In the genomic region with DNA sequence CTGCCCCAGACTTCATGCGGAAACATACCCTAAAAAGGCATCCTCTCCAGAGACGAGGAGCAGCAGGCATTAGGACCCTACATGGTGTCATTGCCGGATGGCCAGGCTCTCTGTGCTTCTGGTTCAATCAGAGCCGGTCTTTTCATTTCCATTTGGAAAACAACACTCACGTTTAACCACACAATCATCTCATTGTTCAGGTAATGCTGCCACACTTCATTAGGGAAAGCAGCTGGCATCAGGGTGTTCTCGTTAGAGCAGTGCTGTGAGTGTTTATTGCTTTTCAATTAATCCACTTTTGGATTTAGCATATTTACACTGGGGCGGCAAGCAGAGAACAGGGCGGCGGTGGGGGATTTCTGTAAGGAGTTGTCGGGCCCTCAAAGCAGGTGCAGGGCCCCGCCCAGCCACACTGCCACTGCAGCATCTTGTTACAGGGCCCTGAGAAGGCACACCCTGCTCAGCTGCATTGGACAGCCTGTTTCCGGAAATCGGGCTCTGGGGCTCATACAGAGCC, we compare ENCODE assay signal across 11 cellular contexts.
DNase-seq lines count a peak whose midpoint lies in the region; ATAC-seq and TF ChIP-seq lines count a peak whose summit lies in the region.
"Had no signal": no experiment of that assay in that cellular context is flagged by ENCODE, and none has a peak within 500 bp of the region (broad histone marks: within the 10 kb centered on the region; RNA-seq: fewer than 3 reads in every experiment).

No MANE protein-coding gene starts in this region.

- H3K4me1 ChIP-seq in muscle layer of duodenum (ENCODE audit: control insufficient read depth in 1 of 2, insufficient read depth in 2 of 2, low read length in 2 of 2), result no peaks in the 10 kb centered on the region
- H3K4me1 ChIP-seq in right lobe of liver, result peaks cover 0 to 6% (median 1%) of the 10 kb centered on the region in 4 donors
- H3K4me1 ChIP-seq: uterus had no signal

- peak overlapping the region; percentile 70 for H3K27ac ChIP-seq in muscle layer of duodenum (ENCODE audit: low read length)
- no peak overlapping the region for H3K27ac ChIP-seq in right lobe of liver
- H3K27ac ChIP-seq: SJSA1, uterus had no signal

- peak overlapping the region; percentile 66 to 92 (median 85) for H3K27ac Mint-ChIP-seq in brain
- no peak overlapping the region for H3K27ac Mint-ChIP-seq in activated naive CD8-positive, alpha-beta T cell treated with anti-CD3 and anti-CD28 coated beads, Interleukin-2, amount 50 U/mL, for 24 hours
- H3K27ac Mint-ChIP-seq: activated CD4-positive, alpha-beta memory T cell treated with anti-CD3 and anti-CD28 coated beads, Interleukin-2, amount 10 ng/mL, durations not matched to agents 7 days and 5 days had no signal

- no peaks in the 10 kb centered on the region for H3K36me3 Mint-ChIP-seq in brain
- no peaks in the 10 kb centered on the region for H3K36me3 Mint-ChIP-seq in activated naive CD8-positive, alpha-beta T cell treated with anti-CD3 and anti-CD28 coated beads, Interleukin-2, amount 50 U/mL, for 24 hours (ENCODE audit: low read depth)

- intact Hi-C loops in right lobe of liver (cut with DNase I), result no loop called here

- H3K36me3 ChIP-seq in muscle layer of duodenum (ENCODE audit: control insufficient read depth in 1 of 2, insufficient read depth in 2 of 2, low read length in 2 of 2), result no peaks in the 10 kb centered on the region
- H3K36me3 ChIP-seq in right lobe of liver, result no peaks in the 10 kb centered on the region
- H3K36me3 ChIP-seq: SJSA1, uterus had no signal

- H3K9me3 ChIP-seq in muscle layer of duodenum (ENCODE audit: control insufficient read depth in 1 of 2, low read length in 2 of 2) (no peaks in the 10 kb centered on the region), right lobe of liver (no peaks in the 10 kb centered on the region)
- H3K9me3 ChIP-seq: uterus had no signal

- H3K4me3 Mint-ChIP-seq in brain, result peak overlapping the region; percentile 62 to 73 (median 70)
- H3K4me3 Mint-ChIP-seq in activated naive CD8-positive, alpha-beta T cell treated with anti-CD3 and anti-CD28 coated beads, Interleukin-2, amount 50 U/mL, for 24 hours, result no peak overlapping the region
- H3K4me3 Mint-ChIP-seq: activated CD4-positive, alpha-beta memory T cell treated with anti-CD3 and anti-CD28 coated beads, Interleukin-2, amount 10 ng/mL, durations not matched to agents 7 days and 5 days had no signal

- peaks cover 51% of the 10 kb centered on the region for H3K4me1 Mint-ChIP-seq in brain
- H3K4me1 Mint-ChIP-seq in activated naive CD8-positive, alpha-beta T cell treated with anti-CD3 and anti-CD28 coated beads, Interleukin-2, amount 50 U/mL, for 24 hours, result peaks cover 7% of the 10 kb centered on the region
- H3K4me1 Mint-ChIP-seq: activated CD4-positive, alpha-beta memory T cell treated with anti-CD3 and anti-CD28 coated beads, Interleukin-2, amount 10 ng/mL, durations not matched to agents 7 days and 5 days had no signal

- WGBS in right lobe of liver (ENCODE audit: insufficient coverage, low coverage, low lambda C conversion rate, missing lambda C conversion rate), result 67% methylated on average over 10 of the region's 13 CpGs

- TF ChIP-seq POLR2A in right lobe of liver (IDR thresholded peaks at IDR 0.05), result no peak

- H3K4me3 ChIP-seq in muscle layer of duodenum (ENCODE audit: low read depth in 1 of 2, low read length in 2 of 2) (no peak overlapping the region), right lobe of liver (no peak overlapping the region)
- H3K4me3 ChIP-seq: SJSA1, uterus had no signal

- peaks cover 13% of the 10 kb centered on the region for H3K27me3 Mint-ChIP-seq in brain
- peaks cover 7% of the 10 kb centered on the region for H3K27me3 Mint-ChIP-seq in activated naive CD8-positive, alpha-beta T cell treated with anti-CD3 and anti-CD28 coated beads, Interleukin-2, amount 50 U/mL, for 24 hours

- peaks cover 0 to 11% (median 7%) of the 10 kb centered on the region in 5 experiments for H3K9me3 Mint-ChIP-seq in brain
- H3K9me3 Mint-ChIP-seq in activated naive CD8-positive, alpha-beta T cell treated with anti-CD3 and anti-CD28 coated beads, Interleukin-2, amount 50 U/mL, for 24 hours, result peaks cover 5% of the 10 kb centered on the region
- H3K9me3 Mint-ChIP-seq: activated CD4-positive, alpha-beta memory T cell treated with anti-CD3 and anti-CD28 coated beads, Interleukin-2, amount 10 ng/mL, durations not matched to agents 7 days and 5 days had no signal

- H3K27me3 ChIP-seq in muscle layer of duodenum (ENCODE audit: low read depth, low read length) (no peaks in the 10 kb centered on the region), right lobe of liver (no peaks in the 10 kb centered on the region)
- H3K27me3 ChIP-seq: SJSA1, uterus had no signal

- no peak for TF ChIP-seq CTCF in brain (conservative IDR thresholded peaks at IDR 0.05)
- TF ChIP-seq CTCF in right lobe of liver (IDR thresholded peaks at IDR 0.05), result no peak

- ATAC-seq in right lobe of liver (no peak), GM18858 (IDR thresholded peaks at IDR 0.05; ENCODE audit: unreplicated experiment) (no peak), HG03432 (IDR thresholded peaks at IDR 0.05; ENCODE audit: unreplicated experiment) (no peak)
- ATAC-seq in activated naive CD8-positive, alpha-beta T cell treated with anti-CD3 and anti-CD28 coated beads, Interleukin-2, amount 50 U/mL, for 24 hours, result no peak

- peak; percentile 69 for DNase-seq in DMS53 (lab: John Stamatoyannopoulos, UW)
- DNase-seq in NCI-H2081 treated with DMSO at 0.1 percent for 48 hours (lab: John Stamatoyannopoulos, UW), result peak; percentile 77
- no peak for DNase-seq in right lobe of liver
- DNase-seq in activated naive CD8-positive, alpha-beta T cell treated with anti-CD3 and anti-CD28 coated beads, Interleukin-2, amount 50 U/mL, for 24 hours, result no peak
- DNase-seq: activated CD4-positive, alpha-beta memory T cell treated with anti-CD3 and anti-CD28 coated beads, Interleukin-2, amount 10 ng/mL, durations not matched to agents 7 days and 5 days; uterus had no signal

Comparison
In these comparisons a context has a peak if more than half of its experiments do, and no peak if none do; other contexts are left out.
1. DNase-seq: peak in DMS53 (single experiment) and NCI-H2081 treated with DMSO at 0.1 percent for 48 hours (single experiment); none in right lobe of liver (0 of 3) and activated naive CD8-positive, alpha-beta T cell treated with anti-CD3 and anti-CD28 coated beads, Interleukin-2, amount 50 U/mL, for 24 hours (single experiment).